In the genomic region with DNA sequence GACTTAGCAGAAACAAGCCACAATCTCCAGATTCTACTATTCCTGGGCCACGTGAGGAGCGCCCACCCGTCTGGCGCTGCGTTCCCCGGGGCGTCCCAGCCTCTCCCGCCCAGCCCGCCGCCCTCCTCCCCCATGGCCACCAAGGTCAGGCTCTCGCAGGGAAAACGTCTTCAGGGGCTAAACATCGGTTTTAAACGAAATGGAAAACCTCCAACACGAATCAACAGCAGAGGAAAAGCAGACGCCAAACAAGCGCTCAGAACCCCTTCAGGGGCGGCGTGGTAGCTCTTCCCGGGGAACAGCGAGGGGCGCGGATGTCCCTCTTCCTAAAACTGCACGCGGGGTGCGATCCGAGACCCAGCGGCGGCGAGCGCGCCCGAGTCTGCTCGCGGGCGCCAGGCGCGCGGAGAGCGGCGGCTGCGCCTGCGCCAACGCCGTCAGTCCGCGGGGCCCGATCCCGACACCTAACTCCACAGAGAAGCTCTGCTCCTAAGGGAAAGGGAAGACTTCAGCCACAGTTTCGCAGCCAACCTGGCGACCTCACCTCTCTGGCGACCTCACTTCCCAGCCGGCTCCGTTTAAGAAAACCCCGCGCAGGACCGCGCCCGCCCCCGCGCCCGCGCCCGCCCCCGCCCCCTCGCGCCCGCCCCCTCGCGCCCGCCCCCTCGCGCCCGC, we compare ENCODE assay signal across 8 cellular contexts. TPM values are rescaled to one million over a fixed set of nuclear protein-coding genes. Genes with fewer than 3 reads are reported as not detected.
DNase-seq lines count a peak whose midpoint lies in the region; ATAC-seq and TF ChIP-seq lines count a peak whose summit lies in the region.

No MANE protein-coding gene starts in this region.

- TF ChIP-seq CTCF in lung (IDR thresholded peaks at IDR 0.05; ENCODE audit: control extremely low read depth, extremely low read depth) = no peak

- peak; percentile 80 for DNase-seq in NCI-H510A treated with DMSO at 0.1 percent for 48 hours (lab: John Stamatoyannopoulos, UW)
- peak; percentile 52 for DNase-seq in activated CD4-positive, alpha-beta T cell treated with anti-CD3 and anti-CD28 coated beads, Interleukin-2, amount 50 U/mL, for 1 hour
- peak; percentile 44 for DNase-seq in lung (ENCODE audit: low spot score)
- peak; percentile 53 for DNase-seq in stimulated activated CD8-positive, alpha-beta memory T cell treated with anti-CD3 and anti-CD28 coated beads, Interleukin-12 subunit alpha, Interleukin-12 subunit beta, amount 100 ng/mL, for 4 hours (ENCODE audit: low read depth)

- H3K9me3 ChIP-seq in BLaER1 = no peaks in the 10 kb centered on the region
- no peaks in the 10 kb centered on the region for H3K9me3 ChIP-seq in ectodermal cell (ENCODE audit: control insufficient read depth, low read length)
- H3K9me3 ChIP-seq in lung (ENCODE audit: control insufficient read depth in 2 of 2, insufficient read depth in 1 of 2, low read length in 1 of 2) = no peaks in the 10 kb centered on the region

- H3K27me3 ChIP-seq in BLaER1 (no peaks in the 10 kb centered on the region), ectodermal cell (ENCODE audit: control insufficient read depth, insufficient read depth, low read length, poor library complexity, severe bottlenecking) (no peaks in the 10 kb centered on the region), lung (ENCODE audit: control insufficient read depth, insufficient read depth) (no peaks in the 10 kb centered on the region)

- 0% methylated on average over 58 to 60 of the region's 74 CpGs for WGBS in ectodermal cell, 2 experiments
- 0 to 1% methylated on average over 51 to 72 of the region's 74 CpGs for WGBS in lung, 2 donors

- H3K4me1 ChIP-seq in BLaER1 (peaks cover 48% of the 10 kb centered on the region), ectodermal cell (ENCODE audit: control insufficient read depth, insufficient read depth, low read length) (no peaks in the 10 kb centered on the region), lung (ENCODE audit: control insufficient read depth in 2 of 2, insufficient read depth in 2 of 2, low read length in 2 of 2) (peaks cover 2 to 4% of the 10 kb centered on the region in 2 donors)

- H3K27ac ChIP-seq in BLaER1 = peak overlapping the region; percentile 85
- peak overlapping the region; percentile 90 for H3K27ac ChIP-seq in ectodermal cell (ENCODE audit: insufficient read depth, low read depth, low read length, poor library complexity, severe bottlenecking)
- peak overlapping the region; percentile 89 to 93 for H3K27ac ChIP-seq in lung (ENCODE audit: low read depth in 1 of 2, low read length in 1 of 2)

- H3K4me2 ChIP-seq in BLaER1 = peak overlapping the region; percentile 88

- ATAC-seq in GM19035 (IDR thresholded peaks at IDR 0.05; ENCODE audit: unreplicated experiment) (peak; percentile 66), HG03196 (IDR thresholded peaks at IDR 0.05; ENCODE audit: unreplicated experiment) (peak; percentile 50), lung (ENCODE audit: insufficient read depth, low FRiP score) (peak; percentile 75)

- peaks cover 18% of the 10 kb centered on the region for H3K36me3 ChIP-seq in BLaER1
- peaks cover 4% of the 10 kb centered on the region for H3K36me3 ChIP-seq in ectodermal cell (ENCODE audit: control insufficient read depth, insufficient read depth, low read length)
- peaks cover 2 to 10% of the 10 kb centered on the region in 2 donors for H3K36me3 ChIP-seq in lung (ENCODE audit: control insufficient read depth in 2 of 2, insufficient read depth in 2 of 2, low read length in 2 of 2)

- peak overlapping the region; percentile 99 for H3K4me3 ChIP-seq in BLaER1
- H3K4me3 ChIP-seq in ectodermal cell (ENCODE audit: insufficient read depth, low read depth, low read length) = peak overlapping the region; percentile 94
- H3K4me3 ChIP-seq in lung = peak overlapping the region; percentile 69

- H4K20me1 ChIP-seq in BLaER1 = peaks cover 16% of the 10 kb centered on the region; the same call in 1 of the 2 replicates

- H3K9ac ChIP-seq in BLaER1 = peak overlapping the region; percentile 92

RNA-seq across cellular contexts. Expression of a gene that starts 0.5 kb away (rescaled TPM):
- polyA plus RNA-seq in ectodermal cell (2013, experiment 1 of 4) = 22.4 TPM
- 33.2 TPM for polyA plus RNA-seq in ectodermal cell (2013, experiment 2 of 4)
- polyA plus RNA-seq in ectodermal cell (2013, experiment 3 of 4) = 21.9 TPM
- polyA plus RNA-seq in ectodermal cell (2013, experiment 4 of 4) = 24.4 TPM
- total RNA-seq in lung = 10 to 100 TPM; 21.7 to 41.2 TPM
- polyA plus RNA-seq in lung = 10 to 100 TPM; 13.3 to 20.5 TPM

RNA-seq across cellular contexts. Expression of a gene that starts 27.5 kb away (rescaled TPM):
- polyA plus RNA-seq in ectodermal cell (2013, experiment 1 of 4) = 1.2 TPM
- 1.1 TPM for polyA plus RNA-seq in ectodermal cell (2013, experiment 2 of 4)
- 1.7 TPM for polyA plus RNA-seq in ectodermal cell (2013, experiment 3 of 4)
- polyA plus RNA-seq in ectodermal cell (2013, experiment 4 of 4) = 2.7 TPM
- total RNA-seq in lung = under 1 TPM; 0.06 to 0.46 TPM
- polyA plus RNA-seq in lung = under 1 TPM; 0.15 to 0.16 TPM

Comparison
In these comparisons a context has a peak if more than half of its experiments do, and no peak if none do; other contexts are left out.
1. Peak in every context shown above with its lines: DNase-seq, ATAC-seq, H3K4me3 ChIP-seq and H3K27ac ChIP-seq.